29 cellular contexts compared by ENCODE assay signal in the genomic region with DNA sequence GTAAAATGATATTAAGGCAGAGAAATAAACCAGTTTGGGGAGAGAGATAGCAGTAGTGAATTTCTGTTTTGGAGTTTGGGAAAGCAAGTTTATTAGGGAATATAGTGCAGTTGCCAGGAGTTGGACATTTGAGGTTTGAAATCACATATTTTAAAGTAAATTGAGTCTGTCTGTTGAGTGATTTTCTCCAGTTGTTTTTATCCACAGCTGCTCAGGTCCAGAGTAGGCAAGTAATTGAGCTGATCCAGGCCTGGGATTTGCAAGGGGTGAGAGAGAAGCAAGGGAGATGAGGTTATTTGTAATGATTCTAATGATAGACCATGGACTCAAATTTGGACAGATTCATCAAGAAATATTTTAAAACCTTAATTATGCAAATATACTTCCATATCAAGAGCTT.
"Had no signal": no experiment of that assay in that cellular context is flagged by ENCODE, and none has a peak within 500 bp of the region (broad histone marks: within the 10 kb centered on the region; RNA-seq: fewer than 3 reads in every experiment).

No MANE protein-coding gene starts in this region.

- H3K4me3 Mint-ChIP-seq: activated CD4-positive, alpha-beta memory T cell treated with anti-CD3 and anti-CD28 coated beads, Interleukin-2, amount 10 ng/mL, durations not matched to agents 7 days and 5 days; activated CD4-positive, alpha-beta T cell treated with anti-CD3 and anti-CD28 coated beads, Interleukin-2, amount 10 ng/mL, durations not matched to agents 7 days and 5 days; activated T-cell treated with anti-CD3 and anti-CD28 coated beads, Interleukin-2, amount 50 U/mL, for 24 hours; T-helper 1 cell treated with Interleukin-12 subunit alpha and Interleukin-12 subunit beta and Interleukin-4 antibody, amounts not matched to agents 30 μg/mL and 1 μg/mL, for 36 hours had no signal

- H3K4me1 Mint-ChIP-seq: activated CD4-positive, alpha-beta memory T cell treated with anti-CD3 and anti-CD28 coated beads, Interleukin-2, amount 10 ng/mL, durations not matched to agents 7 days and 5 days; activated CD4-positive, alpha-beta T cell treated with anti-CD3 and anti-CD28 coated beads, Interleukin-2, amount 10 ng/mL, durations not matched to agents 7 days and 5 days had no signal

- H3K27ac ChIP-seq: brain microvascular endothelial cell, heart right ventricle, right lobe of liver, skin epidermis, suprapubic skin, tibial artery, upper lobe of right lung had no signal

- H3K27ac Mint-ChIP-seq: activated CD4-positive, alpha-beta T cell treated with anti-CD3 and anti-CD28 coated beads, Interleukin-2, amount 10 ng/mL, durations not matched to agents 7 days and 5 days; T-helper 1 cell treated with Interleukin-12 subunit alpha and Interleukin-12 subunit beta and Interleukin-4 antibody, amounts not matched to agents 30 μg/mL and 1 μg/mL, for 36 hours had no signal

- DNase-seq: activated CD4-positive, alpha-beta memory T cell treated with anti-CD3 and anti-CD28 coated beads, Interleukin-2, amount 10 ng/mL, durations not matched to agents 7 days and 5 days; activated CD4-positive, alpha-beta T cell treated with anti-CD3 and anti-CD28 coated beads for 1 hour; activated CD4-positive, alpha-beta T cell treated with anti-CD3 and anti-CD28 coated beads, Interleukin-2, amount 10 ng/mL, durations not matched to agents 7 days and 5 days; activated CD8-positive, alpha-beta memory T cell treated with anti-CD3 and anti-CD28 coated beads, Interleukin-2, amount 50 U/mL, for 48 hours; activated gamma-delta T cell treated with Interleukin-2 at 50 U/mL for 16 hours; activated naive CD4-positive, alpha-beta T cell treated with anti-CD3 and anti-CD28 coated beads, Interleukin-2, amount 50 U/mL, for 16 hours; activated T-cell treated with anti-CD3 and anti-CD28 coated beads, Interleukin-2, amount 50 U/mL, for 24 hours; amniotic stem cell; brain microvascular endothelial cell; cortex of kidney; foreskin fibroblast; heart right ventricle; islet precursor cell; left ventricle myocardium superior; mammary epithelial cell; naive thymus-derived CD4-positive, alpha-beta T cell; posterior cingulate gyrus; right lobe of liver; stimulated activated CD4-positive, alpha-beta T cell treated with anti-CD3 and anti-CD28 coated beads, Interleukin-12 subunit alpha, Interleukin-12 subunit beta, amount 100 ng/mL, for 4 hours; stimulated activated CD4-positive, alpha-beta T cell treated with anti-CD3 and anti-CD28 coated beads, Interleukin-4, amount 100 ng/mL, for 1 hour; SW 1271; T1000; tibial artery; upper lobe of right lung had no signal

- H3K36me3 ChIP-seq: brain microvascular endothelial cell, right lobe of liver had no signal

- H3K9me3 Mint-ChIP-seq: activated CD4-positive, alpha-beta memory T cell treated with anti-CD3 and anti-CD28 coated beads, Interleukin-2, amount 10 ng/mL, durations not matched to agents 7 days and 5 days; activated CD4-positive, alpha-beta T cell treated with anti-CD3 and anti-CD28 coated beads, Interleukin-2, amount 10 ng/mL, durations not matched to agents 7 days and 5 days; activated T-cell treated with anti-CD3 and anti-CD28 coated beads, Interleukin-2, amount 50 U/mL, for 24 hours; naive thymus-derived CD4-positive, alpha-beta T cell; T-helper 1 cell treated with Interleukin-12 subunit alpha and Interleukin-12 subunit beta and Interleukin-4 antibody, amounts not matched to agents 30 μg/mL and 1 μg/mL, for 36 hours had no signal

- H3K27me3 ChIP-seq: brain microvascular endothelial cell, heart right ventricle, right lobe of liver, suprapubic skin, tibial artery, upper lobe of right lung had no signal

- FAIRE-seq: astrocyte, endothelial cell of umbilical vein had no signal

- H3K27me3 Mint-ChIP-seq: activated CD4-positive, alpha-beta memory T cell treated with anti-CD3 and anti-CD28 coated beads, Interleukin-2, amount 10 ng/mL, durations not matched to agents 7 days and 5 days; activated CD4-positive, alpha-beta T cell treated with anti-CD3 and anti-CD28 coated beads, Interleukin-2, amount 10 ng/mL, durations not matched to agents 7 days and 5 days; activated T-cell treated with anti-CD3 and anti-CD28 coated beads, Interleukin-2, amount 50 U/mL, for 24 hours; naive thymus-derived CD4-positive, alpha-beta T cell had no signal

- H3K9me3 ChIP-seq: heart right ventricle, right lobe of liver, suprapubic skin, tibial artery, upper lobe of right lung had no signal

- H3K4me3 ChIP-seq: heart right ventricle, right lobe of liver, skin epidermis, suprapubic skin, tibial artery, upper lobe of right lung had no signal
